10 cellular contexts compared by ENCODE assay signal in the genomic region with DNA sequence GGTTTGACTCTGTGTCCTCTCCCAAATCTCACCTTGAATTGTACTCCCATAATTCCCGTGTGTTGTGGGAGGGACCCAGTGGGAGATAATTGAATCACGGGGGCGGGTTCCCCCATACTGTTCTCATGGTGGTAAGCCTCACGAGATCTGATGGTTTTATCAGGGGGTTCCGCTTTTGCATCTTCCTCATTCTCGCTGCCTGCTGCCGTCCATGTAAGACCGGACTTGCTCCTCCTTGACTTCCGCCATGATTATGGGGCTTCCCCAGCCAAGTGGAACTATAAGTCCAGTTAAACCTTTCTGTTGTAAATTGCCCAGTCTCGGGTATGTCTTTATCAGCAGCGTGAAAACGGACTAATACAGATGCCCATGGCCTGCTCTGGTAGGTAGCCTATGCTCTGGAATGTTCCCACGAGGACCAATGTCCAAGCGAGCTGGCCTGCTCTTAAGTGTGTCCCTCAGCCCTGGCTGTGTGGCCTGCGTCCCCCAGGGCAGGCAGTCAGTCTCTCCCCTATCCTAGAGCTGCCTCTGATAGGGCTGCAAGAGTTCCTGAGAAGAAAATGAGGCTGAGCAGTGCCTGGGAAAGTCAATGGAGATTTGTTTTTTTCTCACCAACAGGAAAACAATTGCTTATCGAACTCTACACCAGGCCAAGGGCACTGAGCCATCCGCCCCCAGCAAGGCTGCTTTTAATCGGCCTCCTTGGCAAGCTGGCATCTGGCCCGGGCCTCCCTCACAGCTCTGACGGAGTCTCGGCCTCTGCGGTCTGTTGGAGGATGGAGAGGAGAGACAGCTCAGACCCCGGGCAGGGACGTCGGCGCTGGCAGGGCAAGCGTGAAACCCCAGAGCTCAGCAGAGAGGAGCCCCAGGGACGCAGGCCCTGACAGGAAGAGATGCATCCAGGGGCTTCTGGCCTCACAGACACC. TPM values are rescaled to one million over a fixed set of nuclear protein-coding genes. Genes with fewer than 3 reads are reported as not detected.
DNase-seq lines count a peak whose midpoint lies in the region; ATAC-seq, FAIRE-seq and TF ChIP-seq lines count a peak whose summit lies in the region.
"Had no signal": no experiment of that assay in that cellular context is flagged by ENCODE, and none has a peak within 500 bp of the region (broad histone marks: within the 10 kb centered on the region; RNA-seq: fewer than 3 reads in every experiment).

No MANE protein-coding gene starts in this region.

- no peak overlapping the region for H3K4me3 Mint-ChIP-seq in H9
- H3K4me3 Mint-ChIP-seq: T-helper 1 cell treated with Interleukin-12 subunit alpha and Interleukin-12 subunit beta and Interleukin-4 antibody, amounts not matched to agents 30 μg/mL and 1 μg/mL, for 36 hours had no signal

- H3K9me3 ChIP-seq in H9 (ENCODE audit: control insufficient read depth, low read depth, low read length) (no peaks in the 10 kb centered on the region), kidney (ENCODE audit: control insufficient read depth in 1 of 2, low read length in 2 of 2) (no peaks in the 10 kb centered on the region), spleen (no peaks in the 10 kb centered on the region)

- H3K9ac ChIP-seq in H9 (ENCODE audit: extremely low read depth, insufficient read length, low read length) (no peak overlapping the region), kidney (ENCODE audit: low read length in 2 of 2) (no peak overlapping the region)

- H3T11ph ChIP-seq in H9 (ENCODE audit: low read length) = no peak overlapping the region

- no CpG with 5 or more reads among the region's 28 CpGs for WGBS in H9 (ENCODE audit: extremely low coverage, insufficient read length, low lambda C conversion rate)
- WGBS in spleen, 5 donors = 53 to 76% (median 67%) methylated on average over 26 to 28 of the region's 28 CpGs

- no peak overlapping the region for H4K5ac ChIP-seq in H9 (ENCODE audit: insufficient read length, low read depth, low read length)

- H3K36me3 ChIP-seq in kidney (ENCODE audit: control insufficient read depth in 1 of 2, insufficient read depth in 2 of 2, low read length in 2 of 2) (peaks cover 0 to 5% of the 10 kb centered on the region in 2 donors), spleen (peaks cover 0 to 60% (median 11%) of the 10 kb centered on the region in 6 donors)

- no peak for TF ChIP-seq POLR2A in spleen (IDR thresholded peaks at IDR 0.05)

- H3K4me1 ChIP-seq in H9 (ENCODE audit: insufficient read depth, low read length) (no peaks in the 10 kb centered on the region; the same call in 1 of the 2 replicates), kidney (ENCODE audit: control insufficient read depth in 1 of 2, insufficient read depth in 1 of 2, low read depth in 1 of 2, low read length in 2 of 2) (no peaks in the 10 kb centered on the region), spleen (peaks cover 9 to 72% (median 34%) of the 10 kb centered on the region in 6 donors)

- H3K27ac ChIP-seq in H9 (ENCODE audit: insufficient read length, low read depth, low read length) (no peak overlapping the region), kidney (ENCODE audit: low read depth in 2 of 2, low read length in 2 of 2) (no peak overlapping the region), spleen (peak overlapping the region; percentile 70 to 89 (median 84))

- H3K79me1 ChIP-seq in H9 (ENCODE audit: insufficient read depth, low read depth, low read length, poor library complexity, severe bottlenecking) = no peaks in the 10 kb centered on the region

- FAIRE-seq in kidney (lab: Jason Lieb, UNC) = no peak

- peak overlapping the region; percentile 5 for H2BK5ac ChIP-seq in H9 (ENCODE audit: insufficient read length, low read length)

- no peaks in the 10 kb centered on the region for H3K23me2 ChIP-seq in H9 (ENCODE audit: insufficient read length, low read depth, low read length, poor library complexity, severe bottlenecking)

- peaks cover 25 to 33% of the 10 kb centered on the region in 2 experiments for H3K4me1 Mint-ChIP-seq in H9

- H3K27ac Mint-ChIP-seq in H9 = peak overlapping the region; percentile 78 to 86 (median 83); a peak in 5 of 7 replicates
- H3K27ac Mint-ChIP-seq: T-helper 1 cell treated with Interleukin-12 subunit alpha and Interleukin-12 subunit beta and Interleukin-4 antibody, amounts not matched to agents 30 μg/mL and 1 μg/mL, for 36 hours had no signal

- no peak overlapping the region; the same call in 1 of the 2 replicates for H3K4ac ChIP-seq in H9 (ENCODE audit: low read depth, low read length)

- peaks cover 1 to 19% (median 13%) of the 10 kb centered on the region in 3 experiments; a peak in 6 of 7 replicates for H3K36me3 Mint-ChIP-seq in H9 (ENCODE audit: insufficient read depth in 1 of 3, low read depth in 3 of 3)

- H3K27me3 ChIP-seq in H9 (ENCODE audit: insufficient read depth, low read length) (no peaks in the 10 kb centered on the region), spleen (replicated peaks in 1 of 7) (no peaks in the 10 kb centered on the region)

- H3K18ac ChIP-seq in H9 (ENCODE audit: insufficient read length, low read depth, low read length) = no peak overlapping the region

- H3K4me3 ChIP-seq in astrocyte of the cerebellum (ENCODE audit: low read depth, low read length) = no peak overlapping the region
- no peak overlapping the region for H3K4me3 ChIP-seq in kidney (ENCODE audit: low read length in 2 of 2)
- peak overlapping the region in 1 of 8 donors; percentile 54 for H3K4me3 ChIP-seq in spleen

- in situ Hi-C loops in astrocyte of the cerebellum (cut with HindIII; ENCODE audit: low sequenced_read_pairs) = no loop called here

- H2BK20ac ChIP-seq in H9 (ENCODE audit: low read depth, low read length, poor library complexity, severe bottlenecking) = no peak overlapping the region

- peak overlapping the region; percentile 43 for H4K91ac ChIP-seq in H9 (ENCODE audit: insufficient read length, low read depth, low read length)

- DNase-seq in H9 (no peak), astrocyte of the cerebellum (ENCODE audit: low read depth) (peak; percentile 16), kidney (peak; percentile 80), spleen (peak; percentile 86), putamen (ENCODE audit: low spot score) (no peak)
- no peak for DNase-seq in activated T-cell treated with anti-CD3 and anti-CD28 coated beads, Interleukin-2, amount 50 U/mL, for 1 hour
- DNase-seq: DND-41 had no signal

- no peak overlapping the region for H2BK120ac ChIP-seq in H9 (ENCODE audit: low read depth, low read length, poor library complexity, severe bottlenecking)

- intact Hi-C loops in kidney (cut with DNase I) (no loop called here), spleen (cut with DNase I; ENCODE audit: low total_unique reads) (no loop called here)

- no peak for TF ChIP-seq CTCF in H9 (conservative IDR thresholded peaks at IDR 0.05)
- no peak for TF ChIP-seq CTCF in astrocyte of the cerebellum (IDR thresholded peaks at IDR 0.05; ENCODE audit: low read depth, low read length, missing control alignments)
- TF ChIP-seq CTCF in kidney (IDR thresholded peaks at IDR 0.05; ENCODE audit: borderline replicate concordance, extremely low read depth, insufficient read depth) = no peak
- TF ChIP-seq CTCF in spleen (IDR thresholded peaks at IDR 0.05 in 8 of 11, conservative IDR thresholded peaks at IDR 0.05 in 3 of 11) = no peak

- H3K27me3 Mint-ChIP-seq in H9 (ENCODE audit: low read depth) = no peaks in the 10 kb centered on the region

- H2AFZ ChIP-seq in H9 (ENCODE audit: low read length) = no peak overlapping the region

- H2BK15ac ChIP-seq in H9 (ENCODE audit: low read depth, low read length) = no peak overlapping the region

- no peak overlapping the region; the same call in 1 of the 2 replicates for H3K14ac ChIP-seq in H9 (ENCODE audit: insufficient read depth, low read length)

- no peak overlapping the region for H3K4me2 ChIP-seq in H9 (ENCODE audit: insufficient read depth, insufficient read length, low read length)

- H3K79me2 ChIP-seq in H9 (ENCODE audit: insufficient read depth, low read length) = no peaks in the 10 kb centered on the region

- no peak overlapping the region for H2BK12ac ChIP-seq in H9 (ENCODE audit: insufficient read length, low read depth, low read length)

- H2AK5ac ChIP-seq in H9 (ENCODE audit: insufficient read length, low read length) = no peak overlapping the region

- H4K8ac ChIP-seq in H9 (replicated peaks; ENCODE audit: insufficient read length, low read depth, low read length) = no peak overlapping the region

- H3K23ac ChIP-seq in H9 (ENCODE audit: insufficient read length, low read depth, low read length) = no peak overlapping the region

- H4K20me1 ChIP-seq in H9 (ENCODE audit: control insufficient read depth, insufficient read depth, insufficient read length) = no peaks in the 10 kb centered on the region

- no peaks in the 10 kb centered on the region for H3K9me3 Mint-ChIP-seq in H9
- H3K9me3 Mint-ChIP-seq: T-helper 1 cell treated with Interleukin-12 subunit alpha and Interleukin-12 subunit beta and Interleukin-4 antibody, amounts not matched to agents 30 μg/mL and 1 μg/mL, for 36 hours had no signal

- no peak overlapping the region for H3K56ac ChIP-seq in H9 (ENCODE audit: insufficient read length, low read depth, low read length)

- ATAC-seq in GM19328 (IDR thresholded peaks at IDR 0.05; ENCODE audit: unreplicated experiment) (no peak), HG03520 (IDR thresholded peaks at IDR 0.05; ENCODE audit: unreplicated experiment) (no peak)

RNA-seq across cellular contexts. Expression of a gene that starts 17.8 kb away (rescaled TPM):
- total RNA-seq in H9 (2021) (22.4 and 24.7 TPM in 2 replicates), kidney (35.6 TPM), spleen (10 to 100 TPM; 52.3 to 90.1 (median 81.2) TPM)
- polyA plus RNA-seq in kidney (ENCODE audit: insufficient read depth, low read depth, low replicate concordance) (16.3 TPM), spleen (10 to 100 TPM; 13.6 to 34.3 (median 14.2) TPM)

Comparison
In these comparisons a context has a peak if more than half of its experiments do, and no peak if none do; other contexts are left out.
1. DNase-seq: peak in astrocyte of the cerebellum (single experiment), kidney (single experiment) and spleen (single experiment); none in H9 (single experiment), activated T-cell treated with anti-CD3 and anti-CD28 coated beads, Interleukin-2, amount 50 U/mL, for 1 hour (single experiment) and putamen (single experiment).
2. H3K27ac ChIP-seq: peak in spleen (8 of 8); none in H9 (single experiment) and kidney (0 of 2).